1 cellular context compared by ENCODE assay signal in the genomic region with DNA sequence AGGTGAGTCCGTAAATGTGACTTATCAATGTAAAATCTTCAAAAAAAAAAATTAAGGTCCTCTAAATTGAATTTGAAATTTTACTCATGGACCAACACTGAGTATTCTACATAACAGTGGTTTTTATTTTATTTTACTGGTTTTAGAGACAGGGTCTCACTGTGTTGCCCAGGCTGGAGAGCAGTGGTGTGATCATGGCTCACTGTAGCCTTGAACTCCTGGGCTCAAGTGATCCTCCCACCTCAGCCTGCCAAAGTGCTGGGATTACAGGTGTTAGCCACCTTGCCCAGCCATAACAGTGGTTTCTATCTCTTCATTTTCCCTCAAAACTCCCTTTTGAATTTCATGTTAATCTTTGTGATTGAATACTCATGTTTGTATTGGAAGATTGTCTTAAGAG.
TF ChIP-seq lines count a peak whose summit lies in the region.

No MANE protein-coding gene starts in this region.

TF ChIP-seq in A549, 52 proteins besides CTCF, POLR2A, EP300 and RAD21:
- TF ChIP-seq HEYL (CRISPR knock-in tag; IDR thresholded peaks at IDR 0.05), result peak; percentile 49
- 0 out of 2 replicates have a peak, but pooled peaks have one; percentile 65 for TF ChIP-seq HMGXB4 (CRISPR knock-in tag; IDR thresholded peaks at IDR 0.05; ENCODE audit: borderline replicate concordance)
- TF ChIP-seq TP53 (CRISPR knock-in tag; IDR thresholded peaks at IDR 0.05), result peak; percentile 59; the same call in 1 of the 2 replicates
- TF ChIP-seq EHF (CRISPR knock-in tag; IDR thresholded peaks at IDR 0.05), result 0 out of 2 replicates have a peak, but pooled peaks have one; percentile 53
TF ChIP-seq in A549: peak in this region for 4; not testable (repeated sequence) for 48.
